In genomic region chr6:137873273-137873762, GRCh38 we compare ENCODE assay signal across 8 cellular contexts. TPM values are rescaled to one million over a fixed set of nuclear protein-coding genes. Genes with fewer than 3 reads are reported as not detected.
DNase-seq lines count a peak whose midpoint lies in the region.

No MANE protein-coding gene starts in this region.

- H3K9me3 Mint-ChIP-seq in activated CD4-positive, alpha-beta memory T cell treated with anti-CD3 and anti-CD28 coated beads for 36 hours = no peaks in the 10 kb centered on the region

- DNase-seq in activated T-cell treated with anti-CD3 and anti-CD28 coated beads for 24 hours (ENCODE audit: low read depth) (peak; percentile 83), HK-2 (ENCODE audit: unreplicated experiment) (peak; percentile 54), fibroblast of peridontal ligament (ENCODE audit: extremely low read depth) (peak; percentile 85), middle frontal gyrus (ENCODE audit: extremely low spot score, low spot score) (no peak), UCSD-AML1 (lab: John Stamatoyannopoulos, UW; ENCODE audit: unreplicated experiment) (no peak)
- no peak for DNase-seq in activated T-cell treated with anti-CD3 and anti-CD28 coated beads, Interleukin-2, amount 50 U/mL, for 1 hour
- peak; percentile 92 for DNase-seq in activated CD4-positive, alpha-beta memory T cell treated with anti-CD3 and anti-CD28 coated beads for 36 hours

- H3K27ac Mint-ChIP-seq in activated CD4-positive, alpha-beta memory T cell treated with anti-CD3 and anti-CD28 coated beads for 36 hours = peak overlapping the region; percentile 93

- H3K27ac ChIP-seq in skin epidermis = peak overlapping the region in 17 of 21 experiments; percentile 4 to 99 (median 63)

- H3K4me3 ChIP-seq in skin epidermis = peak overlapping the region in 3 of 7 experiments; percentile 2 to 65 (median 7)

- intact Hi-C loops in activated CD4-positive, alpha-beta memory T cell treated with anti-CD3 and anti-CD28 coated beads for 36 hours (cut with micrococcal nuclease) = loop anchor here (1.0 kb wide), 6 partner anchors 31 to 163 kb away; no protein-coding TSS in a partner anchor

- CTCF ChIA-PET in activated CD4-positive, alpha-beta memory T cell treated with anti-CD3 and anti-CD28 coated beads for 36 hours (lab: Charles Lee) = interaction anchor here (0.9 to 11.1 kb wide), 13 partner anchors 7 to 216 kb away, joined by 3 to 270 read pairs (median 12); no protein-coding TSS in a partner anchor

- peaks cover 100% of the 10 kb centered on the region for H3K36me3 Mint-ChIP-seq in activated CD4-positive, alpha-beta memory T cell treated with anti-CD3 and anti-CD28 coated beads for 36 hours

- POLR2A ChIA-PET in activated CD4-positive, alpha-beta memory T cell treated with anti-CD3 and anti-CD28 coated beads for 36 hours (lab: Charles Lee) = interaction anchor here (0.6 to 5.5 kb wide), 18 partner anchors 8 to 175 kb away, joined by 3 to 49 read pairs (median 6); no protein-coding TSS in a partner anchor

- H3K4me1 Mint-ChIP-seq in activated CD4-positive, alpha-beta memory T cell treated with anti-CD3 and anti-CD28 coated beads for 36 hours (ENCODE audit: low read depth) = peaks cover 46% of the 10 kb centered on the region

- H3K27me3 Mint-ChIP-seq in activated CD4-positive, alpha-beta memory T cell treated with anti-CD3 and anti-CD28 coated beads for 36 hours = no peaks in the 10 kb centered on the region

- H3K4me3 Mint-ChIP-seq in activated CD4-positive, alpha-beta memory T cell treated with anti-CD3 and anti-CD28 coated beads for 36 hours = peak overlapping the region; percentile 91

RNA-seq across cellular contexts. Expression of gene TNFAIP3, which starts 6.3 kb away (rescaled TPM):
- total RNA-seq in activated CD4-positive, alpha-beta memory T cell treated with anti-CD3 and anti-CD28 coated beads for 36 hours = 100 to 1,000 TPM; 259 to 267 TPM

Comparison
In these comparisons a context has a peak if more than half of its experiments do, and no peak if none do; other contexts are left out.
1. DNase-seq: peak in activated T-cell treated with anti-CD3 and anti-CD28 coated beads for 24 hours (single experiment), HK-2 (single experiment), activated CD4-positive, alpha-beta memory T cell treated with anti-CD3 and anti-CD28 coated beads for 36 hours (single experiment) and fibroblast of peridontal ligament (single experiment); none in activated T-cell treated with anti-CD3 and anti-CD28 coated beads, Interleukin-2, amount 50 U/mL, for 1 hour (single experiment), middle frontal gyrus (single experiment) and UCSD-AML1 (single experiment).